In the genomic region with DNA sequence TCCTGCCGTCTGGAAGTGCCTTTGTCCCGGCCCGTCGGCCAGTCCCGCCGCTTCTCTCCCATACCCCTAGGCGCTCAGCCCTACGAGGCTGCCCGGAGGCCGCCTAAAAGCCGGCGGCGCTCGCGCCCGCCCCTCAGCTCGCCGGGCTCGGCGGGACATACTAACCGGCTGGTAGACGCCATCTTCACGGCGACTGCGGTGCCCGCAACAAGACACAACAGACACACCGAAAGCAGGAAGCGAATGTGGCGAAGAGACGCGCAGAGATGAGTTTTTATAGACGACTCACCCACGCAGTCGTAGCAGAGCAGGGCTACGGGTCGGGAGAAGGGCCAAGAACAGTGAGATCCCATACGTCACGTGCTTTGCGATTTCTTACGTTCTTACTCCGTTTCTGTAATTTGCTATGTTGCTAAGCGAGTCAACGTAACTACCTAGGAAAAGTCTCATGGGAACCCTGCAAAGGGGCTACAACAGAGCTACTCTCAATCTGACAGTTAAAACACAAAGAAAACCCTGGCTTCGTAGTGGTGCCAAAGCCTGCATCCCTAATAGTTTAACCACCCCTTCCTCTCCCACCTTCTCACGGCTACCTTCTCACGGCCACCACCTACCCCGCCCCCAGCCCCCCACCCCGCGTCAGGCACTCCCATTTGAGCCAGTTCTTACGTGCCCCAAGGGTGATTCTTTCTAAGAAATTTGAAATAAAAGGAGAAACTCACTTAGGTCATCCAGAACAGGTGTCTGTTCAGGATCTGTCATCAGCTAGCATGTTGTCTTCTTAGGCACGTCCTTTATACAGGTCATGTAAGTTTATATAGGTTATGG, we compare ENCODE assay signal across 8 cellular contexts. TPM values are rescaled to one million over a fixed set of nuclear protein-coding genes. Genes with fewer than 3 reads are reported as not detected.
DNase-seq lines count a peak whose midpoint lies in the region; ATAC-seq and TF ChIP-seq lines count a peak whose summit lies in the region.

Gene GTF2B, minus strand, starts transcription at position 250 of the 828 bp plus-strand sequence. Its CDS starts 68 bp downstream, at position 182.

- TF ChIP-seq CTCF in AG04450 (IDR thresholded peaks at IDR 0.05; ENCODE audit: low read depth, low read length) (no peak), activated B cell treated with CpG ODN at 0.5 μM for 24 hours (IDR thresholded peaks at IDR 0.05) (no peak), spleen (IDR thresholded peaks at IDR 0.05 in 8 of 11, conservative IDR thresholded peaks at IDR 0.05 in 3 of 11) (peak in 3 of 11 experiments; percentile 4 to 11 (median 10))

- peaks cover 2% of the 10 kb centered on the region for H3K27me3 ChIP-seq in AG04450 (ENCODE audit: control insufficient read depth, insufficient read depth, low read length)
- H3K27me3 ChIP-seq in spleen (replicated peaks in 1 of 7) = no peaks in the 10 kb centered on the region

- POLR2A ChIA-PET in AG04450 (lab: Yijun Ruan, JAX) (interaction anchor here (0.6 kb wide), 1 partner anchor 9 kb away, joined by 3 read pairs; no protein-coding TSS in a partner anchor), activated B cell treated with CpG ODN at 0.5 μM for 24 hours (lab: Charles Lee) (interaction anchor here (0.6 to 2.7 kb wide), 8 partner anchors 15 to 207 kb away, joined by 3 to 29 read pairs (median 4); partner anchors contain the start of gene PKN2)

- H3K36me3 Mint-ChIP-seq in activated B cell treated with CpG ODN at 0.5 μM for 24 hours (ENCODE audit: low read depth) = peaks cover 30% of the 10 kb centered on the region

- CTCF ChIA-PET in AG04450 (lab: Charles Lee) (interaction anchor here (0.6 to 6.6 kb wide), 4 partner anchors 14 to 390 kb away, joined by 4 to 41 read pairs (median 7); no protein-coding TSS in a partner anchor), activated B cell treated with CpG ODN at 0.5 μM for 24 hours (lab: Charles Lee) (interaction anchor here (0.6 kb wide), 1 partner anchor 13 kb away, joined by 3 read pairs; no protein-coding TSS in a partner anchor)

- H3K4me3 ChIP-seq in AG04450 (ENCODE audit: low read depth, low read length) (peak within 1 kb of the TSS; percentile 97), spleen (peak within 1 kb of the TSS; percentile 73 to 94 (median 86))

- intact Hi-C loops in activated B cell treated with CpG ODN at 0.5 μM for 24 hours (cut with micrococcal nuclease) (loop anchor here (1.0 to 5.0 kb wide), 7 partner anchors 207 to 1977 kb away; partner anchors contain the start of genes GBP4, HS2ST1, LMO4 and LRRC8B), spleen (cut with DNase I; ENCODE audit: low total_unique reads) (no loop called here)

- 1% methylated on average over 31 to 51 of the region's 51 CpGs for whole genome bisulfite sequencing in spleen, 5 donors

- peak within 1 kb of the TSS; percentile 74 for H3K27ac ChIP-seq in AG04450 (ENCODE audit: low read depth, low read length)
- H3K27ac ChIP-seq in caudate nucleus (ENCODE audit: low read depth, low read length) = peak within 1 kb of the TSS; percentile 81
- H3K27ac ChIP-seq in spleen = peak within 1 kb of the TSS; percentile 90 to 99 (median 98)

- ATAC-seq in GM18909 (IDR thresholded peaks at IDR 0.05; ENCODE audit: poor library complexity, unreplicated experiment) = peak; percentile 93
- ATAC-seq in HG03175 (IDR thresholded peaks at IDR 0.05; ENCODE audit: unreplicated experiment) = peak; percentile 93
- ATAC-seq in activated B cell treated with CpG ODN at 0.5 μM for 24 hours (ENCODE audit: low read depth) = peak; percentile 91

- H3K9me3 Mint-ChIP-seq in activated B cell treated with CpG ODN at 0.5 μM for 24 hours = no peaks in the 10 kb centered on the region

- peak; percentile 95 for DNase-seq in AG04450 (ENCODE audit: low read depth, low spot score)
- DNase-seq in NCI-H345 (lab: John Stamatoyannopoulos, UW) = peak; percentile 95
- peak; percentile 90 for DNase-seq in activated B cell treated with CpG ODN at 0.5 μM for 24 hours
- DNase-seq in caudate nucleus (lab: John Stamatoyannopoulos, UW) = peak; percentile 27 to 97 (median 84)
- peak; percentile 97 for DNase-seq in inferior parietal cortex (ENCODE audit: extremely low spot score)
- DNase-seq in spleen = peak; percentile 96

- peak within 1 kb of the TSS; percentile 99 for H3K4me3 Mint-ChIP-seq in activated B cell treated with CpG ODN at 0.5 μM for 24 hours

- peak; percentile 94 to 97 (median 94) for TF ChIP-seq POLR2A in spleen (IDR thresholded peaks at IDR 0.05)

- H3K9me3 ChIP-seq in AG04450 (ENCODE audit: control insufficient read depth, insufficient read depth, low read length) (no peaks in the 10 kb centered on the region; the same call in 1 of the 2 replicates), spleen (no peaks in the 10 kb centered on the region)

- peaks cover 0 to 13% (median 8%) of the 10 kb centered on the region in 6 donors for H3K36me3 ChIP-seq in spleen

- H3K27ac Mint-ChIP-seq in activated B cell treated with CpG ODN at 0.5 μM for 24 hours = peak within 1 kb of the TSS; percentile 96

- no peaks in the 10 kb centered on the region for H3K27me3 Mint-ChIP-seq in activated B cell treated with CpG ODN at 0.5 μM for 24 hours

- H3K4me1 ChIP-seq in spleen = peaks cover 21 to 50% (median 33%) of the 10 kb centered on the region in 6 donors

- peaks cover 40% of the 10 kb centered on the region for H3K4me1 Mint-ChIP-seq in activated B cell treated with CpG ODN at 0.5 μM for 24 hours

RNA-seq across cellular contexts. Expression of gene GTF2B, which starts in this region (rescaled TPM):
- polyA plus RNA-seq in AG04450 (2011; rRNA removed) = 37.1 and 51.7 TPM in 2 replicates
- polyA minus RNA-seq in AG04450 (2011; rRNA and poly(A)+ RNA removed) = 25.7 and 28.8 TPM in 2 replicates
- total RNA-seq in activated B cell treated with CpG ODN at 0.5 μM for 24 hours = 30.0 and 32.2 TPM in 2 replicates
- 10 to 100 TPM; 26.1 to 40.5 (median 32.6) TPM for total RNA-seq in spleen
- polyA plus RNA-seq in spleen = 10 to 100 TPM; 24.0 to 32.2 (median 31.2) TPM

Comparison
In these comparisons a context has a peak if more than half of its experiments do, and no peak if none do; other contexts are left out.
1. Peak in every context shown above with its lines: DNase-seq, ATAC-seq, H3K4me3 ChIP-seq and H3K27ac ChIP-seq.